8 cellular contexts compared by ENCODE assay signal in genomic region chr18:74896390-74896991, GRCh38.
DNase-seq lines count a peak whose midpoint lies in the region; ATAC-seq and TF ChIP-seq lines count a peak whose summit lies in the region.

No MANE protein-coding gene starts in this region.

- TF ChIP-seq CTCF in fibroblast of the aortic adventitia (IDR thresholded peaks at IDR 0.05; ENCODE audit: insufficient read depth, low read length) = peak; percentile 27

- ATAC-seq in HG02610 (IDR thresholded peaks at IDR 0.05; ENCODE audit: unreplicated experiment) = peak; percentile 85

- H3K4me3 ChIP-seq in fibroblast of the aortic adventitia (ENCODE audit: low read depth, low read length) = no peak overlapping the region

- peak; percentile 26 for DNase-seq in DMS 273 (lab: John Stamatoyannopoulos, UW; ENCODE audit: unreplicated experiment)
- no peak for DNase-seq in DMS 273 treated with DMSO at 0.1 percent for 48 hours (lab: John Stamatoyannopoulos, UW)
- DNase-seq in NCI-H2081 (lab: John Stamatoyannopoulos, UW) = peak; percentile 75 to 94
- DNase-seq in activated CD4-positive, alpha-beta T cell treated with anti-CD3 and anti-CD28 coated beads, Interleukin-2, amount 50 U/mL, for 1 hour = peak; percentile 39
- peak; percentile 3 for DNase-seq in fibroblast of the aortic adventitia (ENCODE audit: low read depth)
- peak; percentile 61 for DNase-seq in renal cortical epithelial cell (ENCODE audit: low read depth)
- no peak for DNase-seq in GM03348 (ENCODE audit: low spot score)

Comparison
In these comparisons a context has a peak if more than half of its experiments do, and no peak if none do; other contexts are left out.
1. DNase-seq: peak in DMS 273 (single experiment), NCI-H2081 (2 of 2), activated CD4-positive, alpha-beta T cell treated with anti-CD3 and anti-CD28 coated beads, Interleukin-2, amount 50 U/mL, for 1 hour (single experiment), fibroblast of the aortic adventitia (single experiment) and renal cortical epithelial cell (single experiment); none in DMS 273 treated with DMSO at 0.1 percent for 48 hours (single experiment) and GM03348 (single experiment).